ENCODE assay signal across 7 cellular contexts in the genomic region with DNA sequence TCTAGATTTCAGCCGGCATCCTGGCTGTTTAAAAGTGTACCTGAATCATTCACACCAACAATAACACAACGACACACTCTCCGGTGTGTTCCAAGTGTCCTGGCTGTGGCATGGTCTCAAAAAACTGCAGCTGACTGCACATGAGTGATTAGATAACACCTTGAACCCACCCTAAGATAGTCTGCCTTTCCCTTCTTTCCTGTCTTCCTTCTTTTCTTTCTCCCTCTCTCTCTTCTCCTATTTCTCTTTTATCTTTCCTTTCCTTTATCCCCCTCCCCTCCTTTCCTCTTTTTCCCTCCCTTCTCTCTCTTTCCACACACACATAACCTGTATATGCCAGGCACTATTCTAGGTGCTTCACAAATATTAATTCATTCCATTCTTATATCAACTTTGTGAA. TPM values are rescaled to one million over a fixed set of nuclear protein-coding genes. Genes with fewer than 3 reads are reported as not detected.
DNase-seq lines count a peak whose midpoint lies in the region; ATAC-seq and TF ChIP-seq lines count a peak whose summit lies in the region.

No MANE protein-coding gene starts in this region.

- H3K9me3 ChIP-seq in Panc1 (ENCODE audit: control insufficient read depth, insufficient read depth, low read depth, low read length) (no peaks in the 10 kb centered on the region), esophagus muscularis mucosa (no peaks in the 10 kb centered on the region), skeletal muscle satellite cell (replicated peaks; ENCODE audit: low read length) (no peaks in the 10 kb centered on the region)

- H3K27ac ChIP-seq in Panc1 (ENCODE audit: low read length): peak overlapping the region; percentile 89
- H3K27ac ChIP-seq in esophagus muscularis mucosa (replicated peaks in 1 of 4): peak overlapping the region; percentile 82 to 86 (median 84)

- H3K9ac ChIP-seq in skeletal muscle satellite cell (ENCODE audit: low read depth, low read length): no peak overlapping the region

- peak overlapping the region; percentile 63 to 69; a peak in 3 of 4 replicates for H3K4me3 ChIP-seq in Panc1 (ENCODE audit: low read depth in 2 of 2, low read length in 2 of 2)
- peak overlapping the region in 2 of 4 donors; percentile 64 to 75 for H3K4me3 ChIP-seq in esophagus muscularis mucosa
- H3K4me3 ChIP-seq in skeletal muscle satellite cell (ENCODE audit: low read length): no peak overlapping the region

- ATAC-seq in Panc1: no peak

- POLR2A ChIA-PET in HEK293T (lab: Yijun Ruan, JAX): interaction anchor here (1.2 to 1.7 kb wide), 2 partner anchors 10 to 15 kb away, joined by 4 to 6 read pairs; no protein-coding TSS in a partner anchor
- POLR2A ChIA-PET in Panc1 (lab: Charles Lee): no interaction called here

- 57% methylated on average over 3 of the region's 3 CpGs for WGBS in esophagus muscularis mucosa

- TF ChIP-seq POLR2A in esophagus muscularis mucosa (IDR thresholded peaks at IDR 0.05; ENCODE audit: low read depth): no peak

- H3K27me3 ChIP-seq in Panc1 (ENCODE audit: control insufficient read depth, insufficient read depth, low read length) (no peaks in the 10 kb centered on the region), esophagus muscularis mucosa (no peaks in the 10 kb centered on the region), skeletal muscle satellite cell (ENCODE audit: control insufficient read depth, insufficient read depth, low read length) (no peaks in the 10 kb centered on the region)

- CTCF ChIA-PET in HEK293T (lab: Yijun Ruan, JAX) (interaction anchor here (1.2 kb wide), 1 partner anchor 20 kb away, joined by 3 read pairs; no protein-coding TSS in a partner anchor), Panc1 (lab: Charles Lee) (interaction anchor here (1.2 kb wide), 1 partner anchor 11 kb away, joined by 3 read pairs; no protein-coding TSS in a partner anchor)

- TF ChIP-seq EP300 in esophagus muscularis mucosa (IDR thresholded peaks at IDR 0.05): no peak

- no peak for DNase-seq in HEK293T (ENCODE audit: extremely low spot score)
- no peak for DNase-seq in Panc1 (ENCODE audit: low read depth, low spot score)
- no peak for DNase-seq in esophagus muscularis mucosa (ENCODE audit: extremely low spot score)
- no peak for DNase-seq in HuH-7 (ENCODE audit: low spot score)
- DNase-seq in SKM-1 treated with dmso at 0.1 percent for 144 hours (lab: John Stamatoyannopoulos, UW; ENCODE audit: unreplicated experiment): no peak
- DNase-seq in CD1c-positive myeloid dendritic cell (ENCODE audit: extremely low spot score): no peak

- in situ Hi-C loops in Panc1 (cut with HindIII; ENCODE audit: low pct_unique_long_range_greater_than_20kb, low sequenced_read_pairs): no loop called here

- no peak for TF ChIP-seq CTCF in Panc1 (IDR thresholded peaks at IDR 0.05)
- no peak for TF ChIP-seq CTCF in esophagus muscularis mucosa (IDR thresholded peaks at IDR 0.05)

- intact Hi-C loops in Panc1 (cut with micrococcal nuclease; ENCODE audit: unreplicated experiment) (no loop called here), esophagus muscularis mucosa (cut with DNase I) (no loop called here)

- BruUV-seq in Panc1 (replicated peaks; lab: Mats Ljungman, UMichigan): no TSS peak

- H3K4me1 ChIP-seq in Panc1 (ENCODE audit: control insufficient read depth, insufficient read depth, low read length) (peaks cover 22% of the 10 kb centered on the region), esophagus muscularis mucosa (peaks cover 10 to 34% (median 20%) of the 10 kb centered on the region in 4 donors), skeletal muscle satellite cell (ENCODE audit: control insufficient read depth, insufficient read depth, low read length) (peaks cover 17% of the 10 kb centered on the region)

- H3K36me3 ChIP-seq in Panc1 (ENCODE audit: control insufficient read depth, insufficient read depth, low read length) (no peaks in the 10 kb centered on the region), esophagus muscularis mucosa (no peaks in the 10 kb centered on the region), skeletal muscle satellite cell (ENCODE audit: insufficient read depth, low read length) (no peaks in the 10 kb centered on the region)

- peak overlapping the region; percentile 91 for H3K4me2 ChIP-seq in skeletal muscle satellite cell (ENCODE audit: low read length)

TF ChIP-seq in HEK293T, 16 proteins besides CTCF, POLR2A, EP300 and RAD21:
- TF ChIP-seq ZNF384 (IDR thresholded peaks at IDR 0.05) (no peak), CTBP1 (IDR thresholded peaks at IDR 0.05; ENCODE audit: borderline replicate concordance) (0 out of 2 replicates have a peak, but pooled peaks have one; percentile 9)
TF ChIP-seq in HEK293T: peak in this region for 1.

RNA-seq across cellular contexts. Expression of gene FAH, which starts 1.2 kb away (rescaled TPM):
- 38.0 TPM for total RNA-seq in Panc1 (2021; ENCODE audit: unreplicated experiment)
- polyA plus RNA-seq in Panc1 (2012; ENCODE audit: insufficient read length): 32.5 TPM
- 10 to 100 TPM; 11.1 to 15.0 (median 14.0) TPM for total RNA-seq in esophagus muscularis mucosa
- total RNA-seq in skeletal muscle satellite cell (2012; rRNA removed): 26.6 and 33.6 TPM in 2 replicates
